9 cellular contexts compared by ENCODE assay signal in the genomic region with DNA sequence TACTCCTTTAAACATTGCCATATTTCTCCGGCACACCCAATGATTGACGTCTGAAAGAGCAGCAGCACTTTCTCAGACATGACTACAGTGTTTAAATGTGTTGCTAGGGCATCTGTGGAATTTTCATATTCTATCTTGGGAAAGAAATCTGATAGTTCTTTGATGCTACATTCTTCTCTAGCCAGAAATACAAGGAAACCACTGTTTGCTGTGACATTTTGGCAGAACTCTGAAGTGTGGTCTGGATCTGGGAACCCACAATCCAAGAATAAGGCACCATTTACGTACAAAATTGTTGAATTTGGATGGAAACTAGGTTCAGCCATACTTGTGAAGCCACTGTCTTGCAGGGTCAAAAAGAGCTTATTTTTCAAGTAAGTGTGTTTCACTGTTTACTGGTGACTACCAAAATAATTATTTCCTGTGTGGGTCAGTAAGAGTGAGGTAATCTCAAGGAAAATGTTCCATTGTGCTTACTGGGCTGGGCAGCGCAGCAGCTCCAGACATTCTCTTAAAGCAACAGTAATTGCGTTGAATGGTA. TPM values are rescaled to one million over a fixed set of nuclear protein-coding genes. Genes with fewer than 3 reads are reported as not detected.
A peak's percentile ranks its signal among the peaks of the same experiment; 100 is the strongest.
DNase-seq lines count a peak whose midpoint lies in the region; ATAC-seq and TF ChIP-seq lines count a peak whose summit lies in the region.
"Had no signal": no experiment of that assay in that cellular context is flagged by ENCODE, and none has a peak within 500 bp of the region (broad histone marks: within the 10 kb centered on the region; RNA-seq: fewer than 3 reads in every experiment).

No MANE protein-coding gene starts in this region.

- H3K4me1 Mint-ChIP-seq in activated naive CD8-positive, alpha-beta T cell treated with anti-CD3 and anti-CD28 coated beads for 36 hours = peaks cover 34% of the 10 kb centered on the region

- TF ChIP-seq POLR2A in stomach (IDR thresholded peaks at IDR 0.05) = no peak

- no peaks in the 10 kb centered on the region for H3K36me3 ChIP-seq in brain microvascular endothelial cell (replicated peaks)
- no peaks in the 10 kb centered on the region for H3K36me3 ChIP-seq in stomach

- no peaks in the 10 kb centered on the region for H3K27me3 ChIP-seq in brain microvascular endothelial cell (replicated peaks)
- no peaks in the 10 kb centered on the region for H3K27me3 ChIP-seq in stomach

- H3K27ac ChIP-seq in brain microvascular endothelial cell = peak overlapping the region; percentile 97
- peak overlapping the region in 4 of 5 donors; percentile 36 to 63 (median 52) for H3K27ac ChIP-seq in stomach

- DNase-seq in HCEC 1CT (peak; percentile 93), brain microvascular endothelial cell (peak; percentile 96), hepatic stellate cell (ENCODE audit: low spot score) (peak; percentile 45), stomach (no peak), NCI-H748 treated with DMSO at 0.1 percent for 48 hours (lab: John Stamatoyannopoulos, UW) (no peak)
- DNase-seq in activated naive CD8-positive, alpha-beta T cell treated with anti-CD3 and anti-CD28 coated beads for 36 hours = no peak
- DNase-seq: retina had no signal

- no peak overlapping the region for H3K4me3 Mint-ChIP-seq in activated naive CD8-positive, alpha-beta T cell treated with anti-CD3 and anti-CD28 coated beads for 36 hours

- no peaks in the 10 kb centered on the region for H3K27me3 Mint-ChIP-seq in activated naive CD8-positive, alpha-beta T cell treated with anti-CD3 and anti-CD28 coated beads for 36 hours

- in situ Hi-C loops in brain microvascular endothelial cell (cut with HindIII; ENCODE audit: low pct_ligation_motif_present, low sequenced_read_pairs) = loop anchor here (10.0 kb wide), 1 partner anchor 120 kb away; no protein-coding TSS in a partner anchor

- peaks cover 2% of the 10 kb centered on the region for H3K36me3 Mint-ChIP-seq in activated naive CD8-positive, alpha-beta T cell treated with anti-CD3 and anti-CD28 coated beads for 36 hours

- no peak overlapping the region for H3K27ac Mint-ChIP-seq in activated naive CD8-positive, alpha-beta T cell treated with anti-CD3 and anti-CD28 coated beads for 36 hours

- H3K9me3 ChIP-seq in stomach = no peaks in the 10 kb centered on the region

- no peaks in the 10 kb centered on the region for H3K9me3 Mint-ChIP-seq in activated naive CD8-positive, alpha-beta T cell treated with anti-CD3 and anti-CD28 coated beads for 36 hours

- H3K4me1 ChIP-seq in stomach = peaks cover 9 to 56% (median 30%) of the 10 kb centered on the region in 4 donors

- TF ChIP-seq CTCF in brain microvascular endothelial cell (IDR thresholded peaks at IDR 0.05; ENCODE audit: low read depth, low read length, missing control alignments) = no peak
- no peak for TF ChIP-seq CTCF in stomach (IDR thresholded peaks at IDR 0.05)

- ATAC-seq in HG03139 (IDR thresholded peaks at IDR 0.05; ENCODE audit: unreplicated experiment) (no peak), HG02642 (IDR thresholded peaks at IDR 0.05; ENCODE audit: poor library complexity, unreplicated experiment) (no peak)

- intact Hi-C loops in stomach (cut with DNase I; ENCODE audit: low total_unique reads) = no loop called here

- no peak for TF ChIP-seq EP300 in stomach (IDR thresholded peaks at IDR 0.05)

- 74 to 85% (median 78%) methylated on average over 5 of the region's 5 CpGs for WGBS in stomach, 5 donors

- H3K4me3 ChIP-seq in brain microvascular endothelial cell (ENCODE audit: low read depth, low read length) = no peak overlapping the region
- H3K4me3 ChIP-seq in stomach = no peak overlapping the region

RNA-seq across cellular contexts. Expression of a gene that starts 21.3 kb away (rescaled TPM):
- 1 to 10 TPM in 2 of 5 donors, under 1 TPM in 1, not detected in 2; 0.29 to 4.4 (median 2.9) TPM for total RNA-seq in stomach
- polyA plus RNA-seq in stomach = under 1 TPM; 0.15 to 0.25 (median 0.23) TPM
- 10 to 100 TPM; 84.0 to 88.8 TPM for total RNA-seq in activated naive CD8-positive, alpha-beta T cell treated with anti-CD3 and anti-CD28 coated beads for 36 hours

Comparison
In these comparisons a context has a peak if more than half of its experiments do, and no peak if none do; other contexts are left out.
1. DNase-seq: peak in HCEC 1CT (single experiment), brain microvascular endothelial cell (single experiment) and hepatic stellate cell (single experiment); none in stomach (single experiment), activated naive CD8-positive, alpha-beta T cell treated with anti-CD3 and anti-CD28 coated beads for 36 hours (single experiment) and NCI-H748 treated with DMSO at 0.1 percent for 48 hours (single experiment).
2. RNA of a gene that starts 21.3 kb away (total RNA-seq): 84.0 to 88.8 TPM in activated naive CD8-positive, alpha-beta T cell treated with anti-CD3 and anti-CD28 coated beads for 36 hours; 0.29 to 4.4 TPM in stomach; every median in the first group is over 10 times any median in the second.